Comparison of ENCODE assay signal across 20 cellular contexts in genomic region chr14:101113108-101113612, GRCh38.
DNase-seq lines count a peak whose midpoint lies in the region; ATAC-seq and TF ChIP-seq lines count a peak whose summit lies in the region.
"Had no signal": no experiment of that assay in that cellular context is flagged by ENCODE, and none has a peak within 500 bp of the region (broad histone marks: within the 10 kb centered on the region; RNA-seq: fewer than 3 reads in every experiment).

No MANE protein-coding gene starts in this region.

- no peak overlapping the region for H3K27ac ChIP-seq in left lung
- H3K27ac ChIP-seq in stomach = no peak overlapping the region
- H3K27ac ChIP-seq: 22Rv1, RWPE1 had no signal

- H3K4me1 ChIP-seq in left lung (no peaks in the 10 kb centered on the region), stomach (no peaks in the 10 kb centered on the region), BE2C (no peaks in the 10 kb centered on the region)

- no peak overlapping the region for H3K4me3 Mint-ChIP-seq in activated CD8-positive, alpha-beta memory T cell treated with anti-CD3 and anti-CD28 coated beads, Interleukin-2, amount 10 ng/mL, durations not matched to agents 7 days and 5 days
- H3K4me3 Mint-ChIP-seq: B cell; CD8-positive, alpha-beta T cell had no signal

- H3K9me3 ChIP-seq in left lung (no peaks in the 10 kb centered on the region), stomach (no peaks in the 10 kb centered on the region), MG63 (no peaks in the 10 kb centered on the region), BE2C (no peaks in the 10 kb centered on the region)

- TF ChIP-seq POLR2A in stomach (IDR thresholded peaks at IDR 0.05) = no peak

- WGBS in stomach, 5 donors = 81 to 93% (median 85%) methylated on average over 7 to 9 of the region's 9 CpGs

- no peak for TF ChIP-seq CTCF in left lung (IDR thresholded peaks at IDR 0.05)
- TF ChIP-seq CTCF in stomach (IDR thresholded peaks at IDR 0.05) = no peak
- no peak for TF ChIP-seq CTCF in BE2C (IDR thresholded peaks at IDR 0.05; ENCODE audit: low read depth, low read length)

- H3K36me3 Mint-ChIP-seq in activated CD8-positive, alpha-beta memory T cell treated with anti-CD3 and anti-CD28 coated beads, Interleukin-2, amount 10 ng/mL, durations not matched to agents 7 days and 5 days = no peaks in the 10 kb centered on the region
- H3K36me3 Mint-ChIP-seq: CD8-positive, alpha-beta T cell had no signal

- CTCF ChIA-PET in activated CD8-positive, alpha-beta memory T cell treated with anti-CD3 and anti-CD28 coated beads, Interleukin-2, amount 10 ng/mL, durations not matched to agents 7 days and 5 days (lab: Charles Lee) = no interaction called here

- H3K36me3 ChIP-seq in left lung = no peaks in the 10 kb centered on the region
- no peaks in the 10 kb centered on the region for H3K36me3 ChIP-seq in stomach
- H3K36me3 ChIP-seq in MG63 = no peaks in the 10 kb centered on the region
- H3K36me3 ChIP-seq in BE2C = no peaks in the 10 kb centered on the region

- no peak for ATAC-seq in activated CD8-positive, alpha-beta memory T cell treated with anti-CD3 and anti-CD28 coated beads, Interleukin-2, amount 10 ng/mL, durations not matched to agents 7 days and 5 days
- ATAC-seq in left lung = no peak
- ATAC-seq: CD8-positive, alpha-beta T cell; HCT116; K562; PC-3 had no signal

- no peak overlapping the region for H3K27ac Mint-ChIP-seq in activated CD8-positive, alpha-beta memory T cell treated with anti-CD3 and anti-CD28 coated beads, Interleukin-2, amount 10 ng/mL, durations not matched to agents 7 days and 5 days
- H3K27ac Mint-ChIP-seq: B cell; CD8-positive, alpha-beta T cell had no signal

- no peaks in the 10 kb centered on the region for H3K9me3 Mint-ChIP-seq in activated CD8-positive, alpha-beta memory T cell treated with anti-CD3 and anti-CD28 coated beads, Interleukin-2, amount 10 ng/mL, durations not matched to agents 7 days and 5 days (ENCODE audit: low read depth)
- H3K9me3 Mint-ChIP-seq: CD8-positive, alpha-beta T cell had no signal

- intact Hi-C loops in left lung (cut with DNase I) = no loop called here
- intact Hi-C loops in stomach (cut with DNase I; ENCODE audit: low total_unique reads) = no loop called here

- H3K27me3 Mint-ChIP-seq in activated CD8-positive, alpha-beta memory T cell treated with anti-CD3 and anti-CD28 coated beads, Interleukin-2, amount 10 ng/mL, durations not matched to agents 7 days and 5 days = no peaks in the 10 kb centered on the region
- H3K27me3 Mint-ChIP-seq: B cell had no signal

- TF ChIP-seq EP300 in stomach (IDR thresholded peaks at IDR 0.05) = no peak

- DNase-seq in activated CD4-positive, CD25-positive, alpha-beta regulatory T cell treated with anti-CD3 and anti-CD28 coated beads, Interleukin-2, amount 50 U/mL, for 72 hours = peak; percentile 8
- no peak for DNase-seq in activated CD4-positive, CD25-positive, alpha-beta regulatory T cell (lab: John Stamatoyannopoulos, UW)
- peak; percentile 21 for DNase-seq in activated CD8-positive, alpha-beta memory T cell treated with anti-CD3 and anti-CD28 coated beads, Interleukin-2, amount 10 ng/mL, durations not matched to agents 7 days and 5 days
- DNase-seq in left lung = peak; percentile 19 to 40
- peak; percentile 22 for DNase-seq in stomach
- no peak for DNase-seq in MG63
- DNase-seq in BE2C = no peak
- DNase-seq in NCI-H1048 (lab: John Stamatoyannopoulos, UW) = no peak
- DNase-seq: DMS79, NCI-H1436 treated with DMSO at 0.1 percent for 48 hours, NCI-H2081, NCI-H510A, NCI-H82, PC-3 had no signal

- H3K4me3 ChIP-seq in left lung (no peak overlapping the region), stomach (no peak overlapping the region), MG63 (no peak overlapping the region), BE2C (ENCODE audit: low read depth, low read length) (no peak overlapping the region)
- H3K4me3 ChIP-seq: K562 had no signal

- H3K27me3 ChIP-seq in left lung (no peaks in the 10 kb centered on the region), stomach (peaks cover 0 to 8% (median 0%) of the 10 kb centered on the region in 3 donors), MG63 (no peaks in the 10 kb centered on the region), BE2C (no peaks in the 10 kb centered on the region)

- H3K4me1 Mint-ChIP-seq in activated CD8-positive, alpha-beta memory T cell treated with anti-CD3 and anti-CD28 coated beads, Interleukin-2, amount 10 ng/mL, durations not matched to agents 7 days and 5 days = no peaks in the 10 kb centered on the region
- H3K4me1 Mint-ChIP-seq: B cell had no signal

Comparison
In these comparisons a context has a peak if more than half of its experiments do, and no peak if none do; other contexts are left out.
1. DNase-seq: peak in activated CD4-positive, CD25-positive, alpha-beta regulatory T cell treated with anti-CD3 and anti-CD28 coated beads, Interleukin-2, amount 50 U/mL, for 72 hours (single experiment), activated CD8-positive, alpha-beta memory T cell treated with anti-CD3 and anti-CD28 coated beads, Interleukin-2, amount 10 ng/mL, durations not matched to agents 7 days and 5 days (single experiment), left lung (2 of 2) and stomach (single experiment); none in activated CD4-positive, CD25-positive, alpha-beta regulatory T cell (0 of 4), MG63 (single experiment), BE2C (single experiment) and NCI-H1048 (single experiment).